In the genomic region with DNA sequence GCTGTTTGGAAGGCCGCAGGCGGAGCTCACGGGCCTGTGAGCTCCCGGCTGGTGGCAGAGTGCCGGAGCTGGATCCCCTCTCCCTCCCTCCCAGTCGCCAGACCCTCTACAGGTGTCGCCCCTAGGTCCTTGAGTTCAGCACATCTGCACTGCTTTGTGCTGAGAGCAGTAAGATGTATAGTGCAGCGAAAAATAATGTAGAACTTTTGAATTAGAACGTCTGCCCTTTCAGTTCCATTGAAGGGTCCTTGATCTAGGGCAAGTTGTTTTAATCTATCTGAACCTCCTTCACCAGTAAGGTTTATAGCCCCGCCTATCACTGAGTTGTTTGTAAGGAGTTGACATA, we compare ENCODE assay signal across 6 cellular contexts. TPM values are rescaled to one million over a fixed set of nuclear protein-coding genes. Genes with fewer than 3 reads are reported as not detected.
DNase-seq lines count a peak whose midpoint lies in the region; ATAC-seq and TF ChIP-seq lines count a peak whose summit lies in the region.

No MANE protein-coding gene starts in this region.

- no peak for DNase-seq in CD8-positive, alpha-beta memory T cell
- no peak for DNase-seq in left lung
- DNase-seq in NCI-H2107 (lab: John Stamatoyannopoulos, UW) = no peak
- DNase-seq in NCI-H2227 (lab: John Stamatoyannopoulos, UW; ENCODE audit: unreplicated experiment) = no peak

- intact Hi-C loops in left lung (cut with DNase I) = no loop called here

- ATAC-seq in HG02571 (IDR thresholded peaks at IDR 0.05; ENCODE audit: unreplicated experiment) (peak; percentile 57), left lung (peak; percentile 71)

- H3K4me1 ChIP-seq in CD8-positive, alpha-beta memory T cell (ENCODE audit: insufficient read depth, low read length) = peaks cover 31% of the 10 kb centered on the region
- peaks cover 18 to 25% of the 10 kb centered on the region in 2 donors for H3K4me1 ChIP-seq in left lung

- H3K4me1 Mint-ChIP-seq in CD8-positive, alpha-beta memory T cell = peaks cover 47 to 59% (median 58%) of the 10 kb centered on the region in 3 donors

- POLR2A ChIA-PET in CD8-positive, alpha-beta memory T cell (lab: Charles Lee) = interaction anchor here (0.6 to 1.0 kb wide), 2 partner anchors 18 to 1100 kb away, joined by 3 read pairs; partner anchors contain the start of gene C11orf97

- peak overlapping the region; percentile 84 to 99 (median 98) for H3K27ac Mint-ChIP-seq in CD8-positive, alpha-beta memory T cell

- H3K27me3 Mint-ChIP-seq in CD8-positive, alpha-beta memory T cell = no peaks in the 10 kb centered on the region

- peak overlapping the region; percentile 91 for H3K27ac ChIP-seq in CD8-positive, alpha-beta memory T cell (ENCODE audit: low read depth, low read length)
- H3K27ac ChIP-seq in VCaP = peak overlapping the region; percentile 79
- H3K27ac ChIP-seq in left lung = peak overlapping the region; percentile 68 to 82

- H3K36me3 ChIP-seq in CD8-positive, alpha-beta memory T cell (ENCODE audit: insufficient read depth, low read length) = peaks cover 29% of the 10 kb centered on the region
- peaks cover 0 to 29% of the 10 kb centered on the region in 2 donors for H3K36me3 ChIP-seq in left lung

- CTCF ChIA-PET in CD8-positive, alpha-beta memory T cell (lab: Charles Lee) = interaction anchor here (1.7 kb wide), 1 partner anchor 11 kb away, joined by 6 read pairs; no protein-coding TSS in a partner anchor

- no peaks in the 10 kb centered on the region for H3K9me3 ChIP-seq in CD8-positive, alpha-beta memory T cell (ENCODE audit: low read length)
- H3K9me3 ChIP-seq in left lung = no peaks in the 10 kb centered on the region

- peaks cover 5 to 52% (median 16%) of the 10 kb centered on the region in 3 donors for H3K36me3 Mint-ChIP-seq in CD8-positive, alpha-beta memory T cell

- no peak for TF ChIP-seq CTCF in VCaP (conservative IDR thresholded peaks at IDR 0.05)
- TF ChIP-seq CTCF in left lung (IDR thresholded peaks at IDR 0.05) = no peak

- H3K9me3 Mint-ChIP-seq in CD8-positive, alpha-beta memory T cell = no peaks in the 10 kb centered on the region

- peak overlapping the region; percentile 84 for H3K4me3 ChIP-seq in CD8-positive, alpha-beta memory T cell (ENCODE audit: low read length)
- H3K4me3 ChIP-seq in left lung = peak overlapping the region; percentile 80 to 82

- peak overlapping the region; percentile 90 to 99 (median 96) for H3K4me3 Mint-ChIP-seq in CD8-positive, alpha-beta memory T cell

- no peaks in the 10 kb centered on the region for H3K27me3 ChIP-seq in CD8-positive, alpha-beta memory T cell (ENCODE audit: insufficient read depth, low read length, poor library complexity, severe bottlenecking)
- H3K27me3 ChIP-seq in left lung = no peaks in the 10 kb centered on the region

RNA-seq across cellular contexts. Expression of gene ANKRD49, which starts 0.4 kb away (rescaled TPM):
- 10 to 100 TPM; 21.6 to 25.9 TPM for total RNA-seq in CD8-positive, alpha-beta memory T cell
- 28.3 TPM for polyA plus RNA-seq in CD8-positive, alpha-beta memory T cell
- total RNA-seq in left lung = 10 to 100 TPM in 1 of 2 donors, 1 to 10 TPM in 1; 9.8 to 13.1 TPM

RNA-seq across cellular contexts. Expression of gene MRE11, which starts 0.5 kb away (rescaled TPM):
- total RNA-seq in CD8-positive, alpha-beta memory T cell = 10 to 100 TPM; 39.8 to 40.0 TPM
- 14.4 TPM for polyA plus RNA-seq in CD8-positive, alpha-beta memory T cell
- 10 to 100 TPM; 15.5 to 20.8 TPM for total RNA-seq in left lung

RNA-seq across cellular contexts. Expression of gene C11orf97, which starts 18.1 kb away (rescaled TPM):
- not detected for total RNA-seq in CD8-positive, alpha-beta memory T cell
- polyA plus RNA-seq in CD8-positive, alpha-beta memory T cell = not detected
- total RNA-seq in left lung = 1 to 10 TPM in 1 of 2 donors, not detected in 1; 1.8 TPM

RNA-seq across cellular contexts. Expression of gene FUT4, which starts 49.5 kb away (rescaled TPM):
- 1 to 10 TPM; 7.6 to 7.9 TPM for total RNA-seq in CD8-positive, alpha-beta memory T cell
- 2.1 TPM for polyA plus RNA-seq in CD8-positive, alpha-beta memory T cell
- total RNA-seq in left lung = 1 to 10 TPM; 6.2 to 7.3 TPM
